ENCODE assay signal across 19 cellular contexts in genomic region chr3:178206554-178206953, GRCh38.
"Had no signal": no experiment of that assay in that cellular context is flagged by ENCODE, and none has a peak within 500 bp of the region (broad histone marks: within the 10 kb centered on the region; RNA-seq: fewer than 3 reads in every experiment).

No MANE protein-coding gene starts in this region.

- H3K4me1 ChIP-seq: upper lobe of right lung had no signal

- H3K36me3 ChIP-seq: adrenal gland, gastroesophageal sphincter, heart right ventricle, ovary, sigmoid colon, thoracic aorta, upper lobe of right lung had no signal

- ATAC-seq: effector memory CD8-positive, alpha-beta T cell; gastroesophageal sphincter; heart right ventricle; left lobe of liver; T-cell; upper lobe of right lung had no signal

- H3K27ac Mint-ChIP-seq: activated naive CD4-positive, alpha-beta T cell treated with anti-CD3 and anti-CD28 coated beads, Interleukin-2, amount 10 ng/mL, durations not matched to agents 7 days and 5 days; activated T-helper 2 cell treated with anti-CD3 and anti-CD28 coated beads, Interferon-gamma antibody, Interleukin-2, Interleukin-4, amounts not matched to agents 10 μg/mL and 5 μg/mL and 100 μg/mL, durations not matched to agents 14 hours and 24 hours and 36 hours; dendritic cell treated with granulocyte-macrophage colony-stimulating factor and Interleukin-4, amounts not matched to agents 40 ng/mL and 50 ng/mL, for 4 days; effector memory CD8-positive, alpha-beta T cell; naive B cell; T-cell had no signal

- H3K9me3 Mint-ChIP-seq: activated naive CD4-positive, alpha-beta T cell treated with anti-CD3 and anti-CD28 coated beads, Interleukin-2, amount 10 ng/mL, durations not matched to agents 7 days and 5 days; activated T-helper 2 cell treated with anti-CD3 and anti-CD28 coated beads, Interferon-gamma antibody, Interleukin-2, Interleukin-4, amounts not matched to agents 10 μg/mL and 5 μg/mL and 100 μg/mL, durations not matched to agents 14 hours and 24 hours and 36 hours; dendritic cell treated with granulocyte-macrophage colony-stimulating factor and Interleukin-4, amounts not matched to agents 40 ng/mL and 50 ng/mL, for 4 days; effector memory CD8-positive, alpha-beta T cell; naive B cell; T-cell had no signal

- H3K27me3 ChIP-seq: adrenal gland, gastroesophageal sphincter, heart right ventricle, ovary, sigmoid colon, upper lobe of right lung had no signal

- DNase-seq: activated CD4-positive, alpha-beta T cell treated with anti-CD3 and anti-CD28 coated beads for 1 hour; activated CD4-positive, alpha-beta T cell treated with anti-CD3 and anti-CD28 coated beads, Interleukin-2, amount 50 U/mL, for 4 hours; activated naive CD4-positive, alpha-beta T cell treated with anti-CD3 and anti-CD28 coated beads, Interleukin-2, amount 10 ng/mL, durations not matched to agents 7 days and 5 days; adrenal gland; effector memory CD8-positive, alpha-beta T cell; heart right ventricle; islet precursor cell; naive B cell; ovary; sigmoid colon; stimulated activated CD4-positive, alpha-beta T cell treated with anti-CD3 and anti-CD28 coated beads, Interleukin-1b, Interleukin-23, amount 100 ng/mL, for 48 hours; T-cell; T1000; upper lobe of right lung had no signal

- H3K27ac ChIP-seq: adrenal gland, heart right ventricle, ovary, sigmoid colon, thoracic aorta, upper lobe of right lung had no signal

- H3K9me3 ChIP-seq: adrenal gland, gastroesophageal sphincter, heart right ventricle, ovary, sigmoid colon, thoracic aorta, upper lobe of right lung had no signal

- H3K36me3 Mint-ChIP-seq: activated naive CD4-positive, alpha-beta T cell treated with anti-CD3 and anti-CD28 coated beads, Interleukin-2, amount 10 ng/mL, durations not matched to agents 7 days and 5 days; naive B cell; T-cell had no signal

- H3K4me3 ChIP-seq: adrenal gland, gastroesophageal sphincter, heart right ventricle, ovary, sigmoid colon, thoracic aorta, upper lobe of right lung had no signal
